9 cellular contexts compared by ENCODE assay signal in genomic region chr19:48415395-48415794, GRCh38. TPM values are rescaled to one million over a fixed set of nuclear protein-coding genes. Genes with fewer than 3 reads are reported as not detected.
DNase-seq lines count a peak whose midpoint lies in the region; ATAC-seq lines count a peak whose summit lies in the region.
"Had no signal": no experiment of that assay in that cellular context is flagged by ENCODE, and none has a peak within 500 bp of the region (broad histone marks: within the 10 kb centered on the region; RNA-seq: fewer than 3 reads in every experiment).

No MANE protein-coding gene starts in this region.

- no peaks in the 10 kb centered on the region for H3K36me3 Mint-ChIP-seq in CD4-positive, CD25-positive, alpha-beta regulatory T cell
- no peaks in the 10 kb centered on the region for H3K36me3 Mint-ChIP-seq in dendritic cell treated with granulocyte-macrophage colony-stimulating factor and Interleukin-4, amounts not matched to agents 40 ng/mL and 50 ng/mL, for 4 days (ENCODE audit: low read depth)

- H2AK5ac ChIP-seq in mesendoderm (ENCODE audit: low read length) = no peak overlapping the region

- H3K27me3 ChIP-seq in CD4-positive, CD25-positive, alpha-beta regulatory T cell (ENCODE audit: control insufficient read depth, insufficient read depth, low read length) = no peaks in the 10 kb centered on the region
- H3K27me3 ChIP-seq in mesendoderm (ENCODE audit: insufficient read depth, low read length, poor library complexity) = no peaks in the 10 kb centered on the region

- no peak overlapping the region for H4K5ac ChIP-seq in mesendoderm (ENCODE audit: low read length)

- intact Hi-C loops in dendritic cell treated with granulocyte-macrophage colony-stimulating factor and Interleukin-4, amounts not matched to agents 40 ng/mL and 50 ng/mL, for 4 days (cut with micrococcal nuclease) = loop anchor here (1.0 to 2.0 kb wide), 2 partner anchors 15 to 51 kb away; partner anchors contain the start of gene SYNGR4

- peaks cover 17% of the 10 kb centered on the region for H3K4me1 ChIP-seq in CD4-positive, CD25-positive, alpha-beta regulatory T cell (ENCODE audit: control insufficient read depth, insufficient read depth, low read length, poor library complexity, severe bottlenecking)
- no peaks in the 10 kb centered on the region for H3K4me1 ChIP-seq in mesendoderm (ENCODE audit: control insufficient read depth, low read depth, low read length)

- H2BK15ac ChIP-seq in mesendoderm (replicated peaks; ENCODE audit: low read depth) = no peak overlapping the region

- H2BK120ac ChIP-seq in mesendoderm (ENCODE audit: low read depth, low read length) = no peak overlapping the region

- H3K56ac ChIP-seq in mesendoderm (ENCODE audit: low read length) = no peak overlapping the region

- H4K8ac ChIP-seq in mesendoderm (ENCODE audit: low read depth, low read length) = no peak overlapping the region

- ATAC-seq in CD4-positive, CD25-positive, alpha-beta regulatory T cell (ENCODE audit: low read depth in 2 of 2) = peak; percentile 50 to 55
- no peak for ATAC-seq in HG03439 (IDR thresholded peaks at IDR 0.05; ENCODE audit: unreplicated experiment)

- no peak overlapping the region for H3K9ac ChIP-seq in mesendoderm (ENCODE audit: low read length)

- no peak overlapping the region for H3K18ac ChIP-seq in mesendoderm (ENCODE audit: low read length)

- no peaks in the 10 kb centered on the region for H3K79me1 ChIP-seq in mesendoderm (ENCODE audit: low read length)

- DNase-seq in CD4-positive, CD25-positive, alpha-beta regulatory T cell = peak; percentile 32 to 84 (median 56)
- DNase-seq in LHCN-M2 (ENCODE audit: low read depth) = peak; percentile 60
- peak; percentile 52 to 72 for DNase-seq in activated CD4-positive, alpha-beta T cell treated with anti-CD3 and anti-CD28 coated beads for 24 hours (ENCODE audit: low read depth in 2 of 2)
- DNase-seq in mesendoderm = peak; percentile 93
- peak; percentile 34 to 78 (median 68) for DNase-seq in stimulated activated naive CD4-positive, alpha-beta T cell (lab: John Stamatoyannopoulos, UW)
- no peak for DNase-seq in DMS79 (lab: John Stamatoyannopoulos, UW)

- no peak overlapping the region for H3K4ac ChIP-seq in mesendoderm (ENCODE audit: low read depth, low read length)

- peak overlapping the region in 2 of 4 donors; percentile 28 to 81 for H3K4me3 Mint-ChIP-seq in CD4-positive, CD25-positive, alpha-beta regulatory T cell
- peak overlapping the region; percentile 75 for H3K4me3 Mint-ChIP-seq in dendritic cell treated with granulocyte-macrophage colony-stimulating factor and Interleukin-4, amounts not matched to agents 40 ng/mL and 50 ng/mL, for 4 days

- no peak overlapping the region for H3K4me2 ChIP-seq in mesendoderm (ENCODE audit: low read length)

- no peaks in the 10 kb centered on the region for H3K36me3 ChIP-seq in CD4-positive, CD25-positive, alpha-beta regulatory T cell (ENCODE audit: control insufficient read depth, insufficient read depth, low read length)
- H3K36me3 ChIP-seq in mesendoderm (ENCODE audit: control insufficient read depth, insufficient read depth, low read length) = no peaks in the 10 kb centered on the region

- H3K79me2 ChIP-seq in mesendoderm (ENCODE audit: control insufficient read depth, insufficient read depth, low read length) = no peaks in the 10 kb centered on the region

- WGBS in mesendoderm (ENCODE audit: extremely low coverage, insufficient coverage, low lambda C conversion rate) = no CpG with 5 or more reads among the region's 14 CpGs

- H3K4me1 Mint-ChIP-seq in CD4-positive, CD25-positive, alpha-beta regulatory T cell = peaks cover 0 to 34% (median 18%) of the 10 kb centered on the region in 4 donors
- H3K4me1 Mint-ChIP-seq in dendritic cell treated with granulocyte-macrophage colony-stimulating factor and Interleukin-4, amounts not matched to agents 40 ng/mL and 50 ng/mL, for 4 days (ENCODE audit: low read depth) = peaks cover 49% of the 10 kb centered on the region

- H3K27ac Mint-ChIP-seq in CD4-positive, CD25-positive, alpha-beta regulatory T cell = no peak overlapping the region
- peak overlapping the region; percentile 70 for H3K27ac Mint-ChIP-seq in dendritic cell treated with granulocyte-macrophage colony-stimulating factor and Interleukin-4, amounts not matched to agents 40 ng/mL and 50 ng/mL, for 4 days

- no peak overlapping the region for H3K27ac ChIP-seq in CD4-positive, CD25-positive, alpha-beta regulatory T cell (ENCODE audit: insufficient read depth, low read length, poor library complexity, severe bottlenecking)
- no peak overlapping the region for H3K27ac ChIP-seq in mesendoderm (ENCODE audit: low read depth, low read length)

- peaks cover 0 to 1% (median 0%) of the 10 kb centered on the region in 7 donors for H3K9me3 Mint-ChIP-seq in CD4-positive, CD25-positive, alpha-beta regulatory T cell
- no peaks in the 10 kb centered on the region for H3K9me3 Mint-ChIP-seq in dendritic cell treated with granulocyte-macrophage colony-stimulating factor and Interleukin-4, amounts not matched to agents 40 ng/mL and 50 ng/mL, for 4 days

- H3K23ac ChIP-seq in mesendoderm (ENCODE audit: low read length) = no peak overlapping the region

- no peak overlapping the region for H2BK5ac ChIP-seq in mesendoderm (ENCODE audit: low read length)

- peaks cover 44% of the 10 kb centered on the region for H3K27me3 Mint-ChIP-seq in CD4-positive, CD25-positive, alpha-beta regulatory T cell
- peaks cover 36% of the 10 kb centered on the region for H3K27me3 Mint-ChIP-seq in dendritic cell treated with granulocyte-macrophage colony-stimulating factor and Interleukin-4, amounts not matched to agents 40 ng/mL and 50 ng/mL, for 4 days

- H3K4me3 ChIP-seq in CD4-positive, CD25-positive, alpha-beta regulatory T cell (ENCODE audit: low read depth, low read length) = no peak overlapping the region
- no peak overlapping the region for H3K4me3 ChIP-seq in mesendoderm (ENCODE audit: low read length)

- H3K9me3 ChIP-seq in CD4-positive, CD25-positive, alpha-beta regulatory T cell (ENCODE audit: control insufficient read depth in 2 of 2, low read length in 2 of 2) = no peaks in the 10 kb centered on the region

RNA-seq across cellular contexts. Expression of gene GRIN2D, which starts 21.9 kb away (rescaled TPM):
- total RNA-seq in CD4-positive, CD25-positive, alpha-beta regulatory T cell = not detected
- not detected for polyA plus RNA-seq in CD4-positive, CD25-positive, alpha-beta regulatory T cell
- not detected in 2 replicates for total RNA-seq in LHCN-M2 (2014; rRNA removed)
- polyA plus RNA-seq in LHCN-M2 (2012) = 0.17 TPM
- 2.2 TPM for polyA plus RNA-seq in mesendoderm (2013, experiment 1 of 2)
- polyA plus RNA-seq in mesendoderm (2013, experiment 2 of 2) = 2.1 TPM

RNA-seq across cellular contexts. Expression of gene KDELR1, which starts 24.0 kb away (rescaled TPM):
- 37.6 TPM for total RNA-seq in CD4-positive, CD25-positive, alpha-beta regulatory T cell
- polyA plus RNA-seq in CD4-positive, CD25-positive, alpha-beta regulatory T cell = 10 to 100 TPM; 28.8 to 29.9 (median 29.5) TPM
- 115 and 121 TPM in 2 replicates for total RNA-seq in LHCN-M2 (2014; rRNA removed)
- 271 TPM for polyA plus RNA-seq in LHCN-M2 (2012)
- polyA plus RNA-seq in mesendoderm (2013, experiment 1 of 2) = 243 TPM
- polyA plus RNA-seq in mesendoderm (2013, experiment 2 of 2) = 238 TPM

RNA-seq across cellular contexts. Expression of gene GRWD1, which starts 30.4 kb away (rescaled TPM):
- total RNA-seq in CD4-positive, CD25-positive, alpha-beta regulatory T cell = 29.0 TPM
- 10 to 100 TPM; 33.9 to 52.9 (median 43.1) TPM for polyA plus RNA-seq in CD4-positive, CD25-positive, alpha-beta regulatory T cell
- 66.9 and 70.5 TPM in 2 replicates for total RNA-seq in LHCN-M2 (2014; rRNA removed)
- 26.8 TPM for polyA plus RNA-seq in LHCN-M2 (2012)
- polyA plus RNA-seq in mesendoderm (2013, experiment 1 of 2) = 35.4 TPM
- 37.3 TPM for polyA plus RNA-seq in mesendoderm (2013, experiment 2 of 2)

RNA-seq across cellular contexts. Expression of gene KCNJ14, which starts 40.0 kb away (rescaled TPM):
- total RNA-seq in CD4-positive, CD25-positive, alpha-beta regulatory T cell = 2.2 TPM
- polyA plus RNA-seq in CD4-positive, CD25-positive, alpha-beta regulatory T cell = under 1 TPM in 3 of 4 donors, not detected in 1; 0.03 to 0.28 (median 0.18) TPM
- total RNA-seq in LHCN-M2 (2014; rRNA removed) = 0.52 and 0.71 TPM in 2 replicates
- 0.33 TPM for polyA plus RNA-seq in LHCN-M2 (2012)
- 0.34 TPM for polyA plus RNA-seq in mesendoderm (2013, experiment 1 of 2)
- polyA plus RNA-seq in mesendoderm (2013, experiment 2 of 2) = 0.32 TPM

RNA-seq across cellular contexts. Expression of gene SYNGR4, which starts 51.2 kb away (rescaled TPM):
- total RNA-seq in CD4-positive, CD25-positive, alpha-beta regulatory T cell = not detected
- polyA plus RNA-seq in CD4-positive, CD25-positive, alpha-beta regulatory T cell = not detected
- not detected in 2 replicates for total RNA-seq in LHCN-M2 (2014; rRNA removed)
- polyA plus RNA-seq in LHCN-M2 (2012) = not detected
- 0.13 TPM for polyA plus RNA-seq in mesendoderm (2013, experiment 1 of 2)
- polyA plus RNA-seq in mesendoderm (2013, experiment 2 of 2) = 0.14 TPM
- total RNA-seq: glomerular endothelial cell had no signal
